Comparison of ENCODE assay signal across 23 cellular contexts in the genomic region with DNA sequence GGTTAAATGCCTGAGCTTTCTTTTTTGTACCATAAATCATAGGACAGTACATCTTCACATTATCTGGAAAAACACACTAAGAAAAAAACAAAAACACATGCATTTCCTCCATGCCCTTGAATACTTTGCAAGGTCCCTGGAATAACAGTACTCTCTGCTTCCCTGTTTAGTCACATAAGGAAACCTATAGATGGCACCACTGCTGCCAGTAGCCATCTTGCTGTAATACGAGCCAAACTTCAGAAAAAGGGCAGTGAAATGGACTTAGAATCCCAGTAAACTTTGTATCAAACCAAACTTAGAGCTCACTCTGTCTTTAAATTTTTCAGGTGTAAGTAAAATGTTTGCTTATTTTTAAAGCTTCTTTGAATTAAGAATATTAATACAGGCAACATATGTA.
DNase-seq lines count a peak whose midpoint lies in the region; ATAC-seq and TF ChIP-seq lines count a peak whose summit lies in the region.
"Had no signal": no experiment of that assay in that cellular context is flagged by ENCODE, and none has a peak within 500 bp of the region (broad histone marks: within the 10 kb centered on the region; RNA-seq: fewer than 3 reads in every experiment).

No MANE protein-coding gene starts in this region.

- H2BK120ac ChIP-seq in neuronal stem cell (ENCODE audit: low read depth, low read length), result no peak overlapping the region

- intact Hi-C loops in Panc1 (cut with micrococcal nuclease; ENCODE audit: unreplicated experiment), result no loop called here
- intact Hi-C loops in upper lobe of right lung (cut with DNase I), result no loop called here
- intact Hi-C loops in PC-9 (cut with micrococcal nuclease; ENCODE audit: unreplicated experiment), result no loop called here

- BruUV-seq in Panc1 (replicated peaks; lab: Mats Ljungman, UMichigan) (no TSS peak), PC-9 (replicated peaks; lab: Mats Ljungman, UMichigan) (no TSS peak)

- H3K9me3 ChIP-seq in Panc1 (ENCODE audit: control insufficient read depth, insufficient read depth, low read depth, low read length), result no peaks in the 10 kb centered on the region
- H3K9me3 ChIP-seq in endodermal cell (ENCODE audit: control insufficient read depth, low read length), result no peaks in the 10 kb centered on the region
- H3K9me3 ChIP-seq in neuronal stem cell (replicated peaks in 1 of 2; ENCODE audit: control insufficient read depth in 2 of 2, insufficient read depth in 1 of 2, low read depth in 1 of 2, low read length in 2 of 2), result no peaks in the 10 kb centered on the region
- H3K9me3 ChIP-seq in upper lobe of right lung, result no peaks in the 10 kb centered on the region
- no peaks in the 10 kb centered on the region; the same call in 1 of the 2 replicates for H3K9me3 ChIP-seq in PC-9 (ENCODE audit: insufficient read depth, low read depth)
- H3K9me3 ChIP-seq: prostate gland, SJCRH30, stomach, vagina had no signal

- H3K27ac ChIP-seq in Panc1 (ENCODE audit: low read length), result no peak overlapping the region
- no peak overlapping the region for H3K27ac ChIP-seq in endodermal cell (ENCODE audit: low read depth, low read length)
- H3K27ac ChIP-seq in neuronal stem cell (replicated peaks; ENCODE audit: low read length), result no peak overlapping the region
- no peak overlapping the region for H3K27ac ChIP-seq in upper lobe of right lung
- no peak overlapping the region for H3K27ac ChIP-seq in PC-9
- H3K27ac ChIP-seq: prostate gland, SJCRH30, stomach, vagina had no signal

- no peak overlapping the region for H3K27ac Mint-ChIP-seq in endodermal cell
- H3K27ac Mint-ChIP-seq: activated naive CD4-positive, alpha-beta T cell treated with anti-CD3 and anti-CD28 coated beads, Interleukin-2, amount 50 U/mL, for 24 hours; natural killer cell treated with Interleukin-12 subunit alpha and Interleukin-12 subunit beta and Interleukin-15 and Interleukin-18, amount 100 ng/mL, for 72 hours; T-helper 2 cell treated with Interferon-gamma antibody and Interleukin-4, amounts not matched to agents 5 μg/mL and 100 μg/mL, for 36 hours had no signal

- no peaks in the 10 kb centered on the region for H3K79me2 ChIP-seq in PC-9 (ENCODE audit: low read depth)

- H3K18ac ChIP-seq in neuronal stem cell (ENCODE audit: low read length), result no peak overlapping the region

- H3K9me3 Mint-ChIP-seq in endodermal cell, result no peaks in the 10 kb centered on the region
- H3K9me3 Mint-ChIP-seq: activated naive CD4-positive, alpha-beta T cell treated with anti-CD3 and anti-CD28 coated beads, Interleukin-2, amount 50 U/mL, for 24 hours; natural killer cell treated with Interleukin-12 subunit alpha and Interleukin-12 subunit beta and Interleukin-15 and Interleukin-18, amount 100 ng/mL, for 72 hours; T-helper 2 cell treated with Interferon-gamma antibody and Interleukin-4, amounts not matched to agents 5 μg/mL and 100 μg/mL, for 36 hours had no signal

- H2AFZ ChIP-seq in neuronal stem cell (ENCODE audit: low read length) (peak overlapping the region; percentile 31), PC-9 (no peak overlapping the region)

- H3K23ac ChIP-seq in neuronal stem cell (ENCODE audit: low read depth, low read length, poor library complexity), result no peak overlapping the region

- no peaks in the 10 kb centered on the region for H4K20me1 ChIP-seq in PC-9 (ENCODE audit: insufficient read depth)

- H4K91ac ChIP-seq in neuronal stem cell (ENCODE audit: low read depth, low read length, poor library complexity), result no peak overlapping the region

- no peaks in the 10 kb centered on the region; the same call in 1 of the 2 replicates for H3K9me2 ChIP-seq in PC-9 (ENCODE audit: insufficient read depth)

- no peaks in the 10 kb centered on the region for H3F3A ChIP-seq in PC-9 (ENCODE audit: insufficient read depth, low read depth)

- POLR2A ChIA-PET in Panc1 (lab: Charles Lee) (no interaction called here), PC-9 (lab: Charles Lee; ENCODE audit: unreplicated experiment) (no interaction called here)

- H3K14ac ChIP-seq in neuronal stem cell (ENCODE audit: low read length), result no peak overlapping the region

- H3K27me3 ChIP-seq in Panc1 (ENCODE audit: control insufficient read depth, insufficient read depth, low read length) (0 out of 2 replicates have a peak, but pooled peaks cover 4% of the 10 kb centered on the region), endodermal cell (ENCODE audit: control insufficient read depth, insufficient read depth, low read length, poor library complexity, severe bottlenecking) (no peaks in the 10 kb centered on the region), neuronal stem cell (ENCODE audit: control insufficient read depth in 3 of 3, insufficient read depth in 3 of 3, low read depth in 1 of 3, low read length in 3 of 3) (no peaks in the 10 kb centered on the region), upper lobe of right lung (no peaks in the 10 kb centered on the region), PC-9 (ENCODE audit: insufficient read depth, low read depth) (no peaks in the 10 kb centered on the region)
- H3K27me3 ChIP-seq: stomach, vagina had no signal

- H3K36me3 Mint-ChIP-seq in endodermal cell (ENCODE audit: low read depth), result no peaks in the 10 kb centered on the region
- H3K36me3 Mint-ChIP-seq: activated naive CD4-positive, alpha-beta T cell treated with anti-CD3 and anti-CD28 coated beads, Interleukin-2, amount 50 U/mL, for 24 hours; natural killer cell treated with Interleukin-12 subunit alpha and Interleukin-12 subunit beta and Interleukin-15 and Interleukin-18, amount 100 ng/mL, for 72 hours had no signal

- no peak overlapping the region for H3K9ac ChIP-seq in endodermal cell (ENCODE audit: extremely low read depth, low read length, poor library complexity, severe bottlenecking)
- no peak overlapping the region for H3K9ac ChIP-seq in neuronal stem cell (ENCODE audit: low read depth, low read length, poor library complexity)

- H3K4me2 ChIP-seq in neuronal stem cell (ENCODE audit: insufficient read depth, low read length, poor library complexity, severe bottlenecking) (no peak overlapping the region), PC-9 (no peak overlapping the region)

- H3K4me1 Mint-ChIP-seq in endodermal cell, result peaks cover 5% of the 10 kb centered on the region
- H3K4me1 Mint-ChIP-seq: activated naive CD4-positive, alpha-beta T cell treated with anti-CD3 and anti-CD28 coated beads, Interleukin-2, amount 50 U/mL, for 24 hours had no signal

- no peak overlapping the region for H2BK12ac ChIP-seq in neuronal stem cell (ENCODE audit: low read length)

- H3K36me3 ChIP-seq in Panc1 (ENCODE audit: control insufficient read depth, insufficient read depth, low read length) (no peaks in the 10 kb centered on the region), endodermal cell (ENCODE audit: control insufficient read depth, insufficient read depth, low read length) (no peaks in the 10 kb centered on the region), neuronal stem cell (replicated peaks in 1 of 2; ENCODE audit: control insufficient read depth in 2 of 2, insufficient read depth in 2 of 2, low read length in 2 of 2) (no peaks in the 10 kb centered on the region), upper lobe of right lung (no peaks in the 10 kb centered on the region), PC-9 (ENCODE audit: low read depth) (no peaks in the 10 kb centered on the region)
- H3K36me3 ChIP-seq: prostate gland, SJCRH30, stomach, vagina had no signal

- no peak overlapping the region for H2AK5ac ChIP-seq in neuronal stem cell (ENCODE audit: low read depth, low read length)

- TF ChIP-seq CTCF in Panc1 (IDR thresholded peaks at IDR 0.05), result peak; percentile 22; the same call in 1 of the 2 replicates
- TF ChIP-seq CTCF in endodermal cell (conservative IDR thresholded peaks at IDR 0.05), result peak; percentile 60
- no peak for TF ChIP-seq CTCF in upper lobe of right lung (IDR thresholded peaks at IDR 0.05)
- TF ChIP-seq CTCF in PC-9 (conservative IDR thresholded peaks at IDR 0.05), result no peak

- CTCF ChIA-PET in Panc1 (lab: Charles Lee) (no interaction called here), PC-9 (lab: Charles Lee) (no interaction called here)

- in situ Hi-C loops in Panc1 (cut with HindIII; ENCODE audit: low pct_unique_long_range_greater_than_20kb, low sequenced_read_pairs), result no loop called here

- DNase-seq in NCI-H748 (lab: John Stamatoyannopoulos, UW; ENCODE audit: unreplicated experiment) (peak; percentile 15), NCI-H748 treated with DMSO at 0.1 percent for 48 hours (lab: John Stamatoyannopoulos, UW) (no peak), Panc1 (ENCODE audit: low read depth, low spot score) (no peak), endodermal cell (no peak), neuronal stem cell (ENCODE audit: low spot score) (no peak), upper lobe of right lung (no peak), PC-9 (no peak)
- DNase-seq: C1 segment of cervical spinal cord; hypothalamus; left cardiac atrium; NCI-H1092; NCI-H2029; NCI-H510A; SJCRH30; stimulated activated CD4-positive, alpha-beta T cell treated with anti-CD3 and anti-CD28 coated beads, Interleukin-4, amount 100 ng/mL, for 24 hours; stomach had no signal

- no peak overlapping the region for H3K4me3 Mint-ChIP-seq in endodermal cell
- H3K4me3 Mint-ChIP-seq: activated naive CD4-positive, alpha-beta T cell treated with anti-CD3 and anti-CD28 coated beads, Interleukin-2, amount 50 U/mL, for 24 hours; natural killer cell treated with Interleukin-12 subunit alpha and Interleukin-12 subunit beta and Interleukin-15 and Interleukin-18, amount 100 ng/mL, for 72 hours; T-helper 2 cell treated with Interferon-gamma antibody and Interleukin-4, amounts not matched to agents 5 μg/mL and 100 μg/mL, for 36 hours had no signal

- H2BK15ac ChIP-seq in neuronal stem cell (ENCODE audit: low read length), result no peak overlapping the region

- ATAC-seq in Panc1 (no peak), upper lobe of right lung (no peak), GM18868 (IDR thresholded peaks at IDR 0.05; ENCODE audit: unreplicated experiment) (no peak)
- ATAC-seq: GM12878; left cardiac atrium; natural killer cell treated with Interleukin-12 subunit alpha and Interleukin-12 subunit beta and Interleukin-15 and Interleukin-18, amount 100 ng/mL, for 72 hours had no signal

- no peaks in the 10 kb centered on the region for H3K4me1 ChIP-seq in Panc1 (ENCODE audit: control insufficient read depth, insufficient read depth, low read length)
- no peaks in the 10 kb centered on the region for H3K4me1 ChIP-seq in endodermal cell (ENCODE audit: control insufficient read depth, insufficient read depth, low read length)
- H3K4me1 ChIP-seq in neuronal stem cell (ENCODE audit: control insufficient read depth in 2 of 2, insufficient read depth in 1 of 2, low read depth in 1 of 2, low read length in 2 of 2), result peaks cover 0 to 6% of the 10 kb centered on the region in 2 donors
- H3K4me1 ChIP-seq in upper lobe of right lung, result no peaks in the 10 kb centered on the region
- peaks cover 10% of the 10 kb centered on the region for H3K4me1 ChIP-seq in PC-9 (replicated peaks; ENCODE audit: insufficient read depth)
- H3K4me1 ChIP-seq: prostate gland, SJCRH30, stomach, vagina had no signal

- H2BK5ac ChIP-seq in neuronal stem cell (ENCODE audit: low read length), result no peak overlapping the region

- H3K27me3 Mint-ChIP-seq in endodermal cell (ENCODE audit: insufficient read depth), result no peaks in the 10 kb centered on the region
- H3K27me3 Mint-ChIP-seq: activated naive CD4-positive, alpha-beta T cell treated with anti-CD3 and anti-CD28 coated beads, Interleukin-2, amount 50 U/mL, for 24 hours; natural killer cell treated with Interleukin-12 subunit alpha and Interleukin-12 subunit beta and Interleukin-15 and Interleukin-18, amount 100 ng/mL, for 72 hours had no signal

- no peak overlapping the region for H3K4ac ChIP-seq in neuronal stem cell (ENCODE audit: low read length)

- no peak overlapping the region for H3K4me3 ChIP-seq in Panc1 (ENCODE audit: low read depth in 2 of 2, low read length in 2 of 2)
- H3K4me3 ChIP-seq in endodermal cell (ENCODE audit: low read length), result no peak overlapping the region
- H3K4me3 ChIP-seq in neuronal stem cell (ENCODE audit: low read length in 2 of 2), result no peak overlapping the region
- H3K4me3 ChIP-seq in upper lobe of right lung, result no peak overlapping the region
- H3K4me3 ChIP-seq in PC-9, result no peak overlapping the region
- H3K4me3 ChIP-seq: GM12878, prostate gland, SJCRH30, stomach, vagina had no signal

- H3K79me1 ChIP-seq in neuronal stem cell (ENCODE audit: low read depth, low read length), result no peaks in the 10 kb centered on the region

- no peak overlapping the region for H4K8ac ChIP-seq in neuronal stem cell (ENCODE audit: low read depth, low read length)

- whole genome bisulfite sequencing in endodermal cell (ENCODE audit: insufficient coverage in 1 of 2, insufficient read length in 1 of 2), 2 experiments, result 73 to 83% methylated on average over 1 of the region's 1 CpG
- WGBS in neuronal stem cell (ENCODE audit: extremely low coverage in 2 of 2, insufficient read length in 2 of 2, insufficient replicate concordance in 1 of 2), 2 donors, result no CpG with 5 or more reads among the region's 1 CpG

Comparison
In these comparisons a context has a peak if more than half of its experiments do, and no peak if none do; other contexts are left out.
1. CTCF ChIP-seq: peak in Panc1 (single experiment) and endodermal cell (single experiment); none in upper lobe of right lung (single experiment) and PC-9 (single experiment).